Comparison of ENCODE assay signal across 8 cellular contexts in genomic region chr1:167328762-167329483, GRCh38.
DNase-seq lines count a peak whose midpoint lies in the region; ATAC-seq, FAIRE-seq and TF ChIP-seq lines count a peak whose summit lies in the region.

No MANE protein-coding gene starts in this region.

- no peak overlapping the region for H3K56ac ChIP-seq in mesendoderm (ENCODE audit: low read length)

- H3K9ac ChIP-seq in HepG2 (ENCODE audit: insufficient read depth, low read depth, low read length): no peak overlapping the region
- no peak overlapping the region for H3K9ac ChIP-seq in SK-N-MC (ENCODE audit: insufficient read length)
- H3K9ac ChIP-seq in mesendoderm (ENCODE audit: low read length): no peak overlapping the region

- intact Hi-C loops in right lobe of liver (cut with DNase I): no loop called here
- intact Hi-C loops in HepG2 (cut with micrococcal nuclease; ENCODE audit: unreplicated experiment): no loop called here

- H3K36me3 ChIP-seq in right lobe of liver (no peaks in the 10 kb centered on the region), HepG2 (replicated peaks in 1 of 2; ENCODE audit: control insufficient read depth in 1 of 2, insufficient read depth in 2 of 2, low read length in 2 of 2) (0 out of 5 replicates have a peak, but pooled peaks cover 0 to 2% of the 10 kb centered on the region in 2 experiments), SK-N-MC (ENCODE audit: insufficient read depth, low read length) (peaks cover 5% of the 10 kb centered on the region; the same call in 1 of the 2 replicates), mesendoderm (ENCODE audit: control insufficient read depth, insufficient read depth, low read length) (no peaks in the 10 kb centered on the region)

- H3K4me2 ChIP-seq in HepG2 (ENCODE audit: low read depth, low read length): no peak overlapping the region
- no peak overlapping the region for H3K4me2 ChIP-seq in mesendoderm (ENCODE audit: low read length)

- H2BK15ac ChIP-seq in mesendoderm (replicated peaks; ENCODE audit: low read depth): no peak overlapping the region

- H3K27me3 ChIP-seq in right lobe of liver (no peaks in the 10 kb centered on the region), HepG2 (ENCODE audit: control insufficient read depth in 1 of 2, insufficient read depth in 2 of 2, low read length in 2 of 2) (no peaks in the 10 kb centered on the region), mesendoderm (ENCODE audit: insufficient read depth, low read length, poor library complexity) (no peaks in the 10 kb centered on the region)

- WGBS in right lobe of liver (ENCODE audit: insufficient coverage, low coverage, low lambda C conversion rate, missing lambda C conversion rate): 71% methylated on average over 9 of the region's 9 CpGs
- 94% methylated on average over 9 of the region's 9 CpGs for WGBS in HepG2 (ENCODE audit: low lambda C conversion rate)
- WGBS in mesendoderm (ENCODE audit: extremely low coverage, insufficient coverage, low lambda C conversion rate): no CpG with 5 or more reads among the region's 9 CpGs

- peaks cover 4% of the 10 kb centered on the region for H3K79me1 ChIP-seq in mesendoderm (ENCODE audit: low read length)

- H3K4me1 ChIP-seq in right lobe of liver (peaks cover 0 to 16% (median 6%) of the 10 kb centered on the region in 4 donors), HepG2 (ENCODE audit: insufficient read depth, low read length) (peaks cover 49% of the 10 kb centered on the region), mesendoderm (ENCODE audit: control insufficient read depth, low read depth, low read length) (peaks cover 8% of the 10 kb centered on the region)

- no peak for TF ChIP-seq CTCF in right lobe of liver (IDR thresholded peaks at IDR 0.05)
- TF ChIP-seq CTCF in HepG2 (CRISPR knock-in tag; IDR thresholded peaks at IDR 0.05): no peak
- no peak for TF ChIP-seq CTCF in omental fat pad (IDR thresholded peaks at IDR 0.05)

- DNase-seq in right lobe of liver (no peak), HepG2 (ENCODE audit: low spot score) (no peak), SK-N-MC (ENCODE audit: low read depth, low spot score) (no peak), mesendoderm (peak; percentile 43), HuH-7.5 (ENCODE audit: low spot score) (no peak), omental fat pad (ENCODE audit: low spot score) (no peak)
- DNase-seq in effector CD8-positive, alpha-beta T cell (lab: John Stamatoyannopoulos, UW): no peak

- H3K18ac ChIP-seq in mesendoderm (ENCODE audit: low read length): peak overlapping the region; percentile 47

- H4K5ac ChIP-seq in mesendoderm (ENCODE audit: low read length): no peak overlapping the region

- H2BK5ac ChIP-seq in mesendoderm (ENCODE audit: low read length): no peak overlapping the region

- POLR2A ChIA-PET in HepG2 (lab: Yijun Ruan, JAX): no interaction called here

- in situ Hi-C loops in HepG2 (cut with HindIII; ENCODE audit: extremely low pct_ligation_motif_present, low pct_unique_long_range_greater_than_20kb): no loop called here

- no peak overlapping the region for H2AFZ ChIP-seq in HepG2 (ENCODE audit: low read length)

- H4K20me1 ChIP-seq in HepG2 (ENCODE audit: insufficient read depth, low read length): no peaks in the 10 kb centered on the region

- CTCF ChIA-PET in HepG2 (lab: Yijun Ruan, JAX; ENCODE audit: low intra/inter-chr PET ratio, low total read pairs): no interaction called here

- no peak overlapping the region for H3K4ac ChIP-seq in mesendoderm (ENCODE audit: low read depth, low read length)

- TF ChIP-seq EP300 in HepG2 (IDR thresholded peaks at IDR 0.05; ENCODE audit: low read depth in 2 of 2, low read length in 2 of 2) (no peak), HepG2 (CRISPR knock-in tag; IDR thresholded peaks at IDR 0.05; ENCODE audit: borderline replicate concordance) (no peak)

- no peak for TF ChIP-seq RAD21 in HepG2 (CRISPR knock-in tag; IDR thresholded peaks at IDR 0.05)

- no TSS peak for BruUV-seq in HepG2 (replicated peaks; lab: Mats Ljungman, UMichigan)

- H4K8ac ChIP-seq in mesendoderm (ENCODE audit: low read depth, low read length): peak overlapping the region; percentile 28

- peaks cover 5% of the 10 kb centered on the region for H3K79me2 ChIP-seq in HepG2 (ENCODE audit: insufficient read depth, low read length)
- peaks cover 5% of the 10 kb centered on the region for H3K79me2 ChIP-seq in mesendoderm (ENCODE audit: control insufficient read depth, insufficient read depth, low read length)

- ATAC-seq in right lobe of liver: peak; percentile 20 to 60 (median 35)
- no peak for ATAC-seq in HepG2
- ATAC-seq in HG03097 (IDR thresholded peaks at IDR 0.05; ENCODE audit: low FRiP score, unreplicated experiment): peak; percentile 66
- no peak for ATAC-seq in omental fat pad (ENCODE audit: low FRiP score)

- H2BK120ac ChIP-seq in mesendoderm (ENCODE audit: low read depth, low read length): no peak overlapping the region

- TF ChIP-seq POLR2A in right lobe of liver (IDR thresholded peaks at IDR 0.05): no peak
- TF ChIP-seq POLR2A in HepG2 (IDR thresholded peaks at IDR 0.05; ENCODE audit: insufficient read depth in 1 of 2, low read depth in 2 of 2, low read length in 2 of 2): no peak

- no peak overlapping the region for H3K23ac ChIP-seq in mesendoderm (ENCODE audit: low read length)

- FAIRE-seq in HepG2 (lab: Jason Lieb, UNC): no peak

- no peak overlapping the region for H3K4me3 ChIP-seq in right lobe of liver
- H3K4me3 ChIP-seq in HepG2 (replicated peaks in 1 of 3; ENCODE audit: insufficient read depth in 1 of 3, low read depth in 2 of 3, low read length in 3 of 3): no peak overlapping the region
- peak overlapping the region; percentile 62 for H3K4me3 ChIP-seq in SK-N-MC
- H3K4me3 ChIP-seq in mesendoderm (ENCODE audit: low read length): no peak overlapping the region

- H2AK5ac ChIP-seq in mesendoderm (ENCODE audit: low read length): no peak overlapping the region

- H3K9me3 ChIP-seq in right lobe of liver: peaks cover 0 to 2% (median 0%) of the 10 kb centered on the region in 4 donors
- H3K9me3 ChIP-seq in HepG2 (ENCODE audit: low read length): 0 out of 2 replicates have a peak, but pooled peaks cover 3% of the 10 kb centered on the region
- H3K9me3 ChIP-seq in SK-N-MC (ENCODE audit: low read depth, low read length): no peaks in the 10 kb centered on the region

- H3K27ac ChIP-seq in right lobe of liver: no peak overlapping the region
- H3K27ac ChIP-seq in HepG2 (ENCODE audit: extremely low read length, insufficient read depth, low read length): no peak overlapping the region
- H3K27ac ChIP-seq in SK-N-MC: peak overlapping the region; percentile 60; the same call in 1 of the 2 replicates
- H3K27ac ChIP-seq in mesendoderm (ENCODE audit: low read depth, low read length): peak overlapping the region; percentile 23

TF ChIP-seq in HepG2, 621 proteins besides CTCF, POLR2A, EP300 and RAD21 (continues in another document):
- TF ChIP-seq PHB2 (IDR thresholded peaks at IDR 0.05; ENCODE audit: partially characterized antibody) (no peak), CHCHD3 (CRISPR knock-in tag; IDR thresholded peaks at IDR 0.05) (no peak), SALL1 (CRISPR knock-in tag; IDR thresholded peaks at IDR 0.05) (no peak), KDM4B (CRISPR knock-in tag; IDR thresholded peaks at IDR 0.05) (no peak), HIVEP1 (CRISPR knock-in tag; IDR thresholded peaks at IDR 0.05) (no peak), ZNF687 (CRISPR knock-in tag; IDR thresholded peaks at IDR 0.05) (no peak)

Comparison
In these comparisons a context has a peak if more than half of its experiments do, and no peak if none do; other contexts are left out.
1. ATAC-seq: peak in right lobe of liver (4 of 4) and HG03097 (single experiment); none in HepG2 (single experiment) and omental fat pad (single experiment).
2. H3K27ac ChIP-seq: peak in SK-N-MC (single experiment) and mesendoderm (single experiment); none in right lobe of liver (0 of 3) and HepG2 (single experiment).